Comparison of ENCODE assay signal across 8 cellular contexts in the genomic region with DNA sequence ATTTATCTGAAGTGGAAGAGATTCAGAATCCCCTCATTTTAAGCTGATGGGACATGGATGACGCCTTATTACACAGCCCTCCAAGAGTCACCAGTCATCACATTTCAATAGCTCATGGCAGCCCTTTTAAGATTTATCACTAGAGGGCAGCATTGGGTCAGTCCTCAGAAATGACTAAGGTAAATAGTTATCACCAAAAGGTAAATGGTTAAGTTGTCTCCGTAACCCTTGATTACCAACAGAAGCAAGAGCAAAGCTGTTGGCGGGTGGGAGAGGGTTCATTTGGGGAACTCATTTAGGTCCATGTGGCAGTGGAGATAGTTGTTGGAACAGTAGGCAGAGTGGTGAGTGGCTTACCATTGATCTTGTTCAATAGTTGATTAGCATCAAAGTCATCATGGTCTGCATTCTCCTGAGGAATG. TPM values are rescaled to one million over a fixed set of nuclear protein-coding genes. Genes with fewer than 3 reads are reported as not detected.
DNase-seq lines count a peak whose midpoint lies in the region; ATAC-seq and TF ChIP-seq lines count a peak whose summit lies in the region.

No MANE protein-coding gene starts in this region.

- no peaks in the 10 kb centered on the region for H4K20me1 ChIP-seq in PC-9 (ENCODE audit: insufficient read depth)

- no peak overlapping the region for H2AFZ ChIP-seq in PC-9

- ATAC-seq in GM21515 (IDR thresholded peaks at IDR 0.05; ENCODE audit: unreplicated experiment) (peak; percentile 73), HG03045 (IDR thresholded peaks at IDR 0.05; ENCODE audit: unreplicated experiment) (no peak)

- H3K9me3 Mint-ChIP-seq in immature natural killer cell, result no peaks in the 10 kb centered on the region

- no peaks in the 10 kb centered on the region for H3F3A ChIP-seq in PC-9 (ENCODE audit: insufficient read depth, low read depth)

- H3K27me3 Mint-ChIP-seq in immature natural killer cell (ENCODE audit: low read depth in 3 of 3), result peaks cover 0 to under 1% (median 0%) of the 10 kb centered on the region in 3 donors

- CTCF ChIA-PET in PC-9 (lab: Charles Lee), result interaction anchor here (0.6 to 2.2 kb wide), 27 partner anchors 9 to 229 kb away, joined by 3 to 104 read pairs (median 4); a partner anchor contains a TSS

- no peaks in the 10 kb centered on the region for H3K36me3 ChIP-seq in PC-9 (ENCODE audit: low read depth)

- H3K4me3 ChIP-seq in PC-9, result no peak overlapping the region

- H3K79me2 ChIP-seq in PC-9 (ENCODE audit: low read depth), result no peaks in the 10 kb centered on the region

- no TSS peak for BruUV-seq in PC-9 (replicated peaks; lab: Mats Ljungman, UMichigan)

- H3K27me3 ChIP-seq in PC-9 (ENCODE audit: insufficient read depth, low read depth), result no peaks in the 10 kb centered on the region

- POLR2A ChIA-PET in PC-9 (lab: Charles Lee; ENCODE audit: unreplicated experiment), result interaction anchor here (0.5 to 1.0 kb wide), 6 partner anchors 80 to 1639 kb away, joined by 3 to 5 read pairs (median 4); no protein-coding TSS in a partner anchor

- intact Hi-C loops in PC-9 (cut with micrococcal nuclease; ENCODE audit: unreplicated experiment), result loop anchor here (1.0 to 10.0 kb wide), 7 partner anchors 48 to 384 kb away; a partner anchor contains a TSS

- peaks cover 15 to 19% of the 10 kb centered on the region in 2 donors for H3K4me1 Mint-ChIP-seq in immature natural killer cell

- peaks cover 0 to 40% (median 25%) of the 10 kb centered on the region in 3 donors for H3K36me3 Mint-ChIP-seq in immature natural killer cell

- H3K4me1 ChIP-seq in PC-9 (replicated peaks; ENCODE audit: insufficient read depth), result no peaks in the 10 kb centered on the region

- no peak overlapping the region for H3K4me2 ChIP-seq in PC-9

- H3K27ac Mint-ChIP-seq in immature natural killer cell, result peak overlapping the region in 1 of 6 donors; percentile 75

- H3K9me2 ChIP-seq in PC-9 (ENCODE audit: insufficient read depth), result no peaks in the 10 kb centered on the region

- DNase-seq in ELF-1 (ENCODE audit: low read depth, low spot score) (peak; percentile 49), PC-9 (peak; percentile 63 to 66), astrocyte of the hippocampus (ENCODE audit: low read depth, low spot score) (peak; percentile 71), immature natural killer cell (peak; percentile 47 to 58 (median 49))
- peak; percentile 28 to 41 for DNase-seq in stimulated activated CD4-positive, alpha-beta T cell treated with anti-CD3 and anti-CD28 coated beads, Interleukin-2, amount 100 ng/mL, for 48 hours

- no peak overlapping the region for H3K27ac ChIP-seq in PC-9

- TF ChIP-seq EP300 in Ishikawa (IDR thresholded peaks at IDR 0.05; ENCODE audit: borderline replicate concordance), result no peak

- no peak overlapping the region for H3K4me3 Mint-ChIP-seq in immature natural killer cell

- peak; percentile 96 for TF ChIP-seq CTCF in PC-9 (conservative IDR thresholded peaks at IDR 0.05)

- TF ChIP-seq RAD21 in Ishikawa (IDR thresholded peaks at IDR 0.05; ENCODE audit: low read depth), result peak; percentile 80

- no peaks in the 10 kb centered on the region for H3K9me3 ChIP-seq in PC-9 (ENCODE audit: insufficient read depth, low read depth)

TF ChIP-seq in Ishikawa, 13 proteins besides CTCF, POLR2A, EP300 and RAD21:
- TF ChIP-seq, protein P1, sequence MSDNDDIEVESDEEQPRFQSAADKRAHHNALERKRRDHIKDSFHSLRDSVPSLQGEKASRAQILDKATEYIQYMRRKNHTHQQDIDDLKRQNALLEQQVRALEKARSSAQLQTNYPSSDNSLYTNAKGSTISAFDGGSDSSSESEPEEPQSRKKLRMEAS (IDR thresholded peaks at IDR 0.05), result no peak
- TF ChIP-seq ZBTB7A (IDR thresholded peaks at IDR 0.05; ENCODE audit: low read depth) (no peak), EGR1 (IDR thresholded peaks at IDR 0.05) (no peak), TAF1 (IDR thresholded peaks at IDR 0.05; ENCODE audit: low read depth) (no peak), TEAD4 (IDR thresholded peaks at IDR 0.05) (no peak), YY1 (IDR thresholded peaks at IDR 0.05; ENCODE audit: low read depth) (no peak), CEBPB (IDR thresholded peaks at IDR 0.05) (no peak)
- TF ChIP-seq, protein P2, sequence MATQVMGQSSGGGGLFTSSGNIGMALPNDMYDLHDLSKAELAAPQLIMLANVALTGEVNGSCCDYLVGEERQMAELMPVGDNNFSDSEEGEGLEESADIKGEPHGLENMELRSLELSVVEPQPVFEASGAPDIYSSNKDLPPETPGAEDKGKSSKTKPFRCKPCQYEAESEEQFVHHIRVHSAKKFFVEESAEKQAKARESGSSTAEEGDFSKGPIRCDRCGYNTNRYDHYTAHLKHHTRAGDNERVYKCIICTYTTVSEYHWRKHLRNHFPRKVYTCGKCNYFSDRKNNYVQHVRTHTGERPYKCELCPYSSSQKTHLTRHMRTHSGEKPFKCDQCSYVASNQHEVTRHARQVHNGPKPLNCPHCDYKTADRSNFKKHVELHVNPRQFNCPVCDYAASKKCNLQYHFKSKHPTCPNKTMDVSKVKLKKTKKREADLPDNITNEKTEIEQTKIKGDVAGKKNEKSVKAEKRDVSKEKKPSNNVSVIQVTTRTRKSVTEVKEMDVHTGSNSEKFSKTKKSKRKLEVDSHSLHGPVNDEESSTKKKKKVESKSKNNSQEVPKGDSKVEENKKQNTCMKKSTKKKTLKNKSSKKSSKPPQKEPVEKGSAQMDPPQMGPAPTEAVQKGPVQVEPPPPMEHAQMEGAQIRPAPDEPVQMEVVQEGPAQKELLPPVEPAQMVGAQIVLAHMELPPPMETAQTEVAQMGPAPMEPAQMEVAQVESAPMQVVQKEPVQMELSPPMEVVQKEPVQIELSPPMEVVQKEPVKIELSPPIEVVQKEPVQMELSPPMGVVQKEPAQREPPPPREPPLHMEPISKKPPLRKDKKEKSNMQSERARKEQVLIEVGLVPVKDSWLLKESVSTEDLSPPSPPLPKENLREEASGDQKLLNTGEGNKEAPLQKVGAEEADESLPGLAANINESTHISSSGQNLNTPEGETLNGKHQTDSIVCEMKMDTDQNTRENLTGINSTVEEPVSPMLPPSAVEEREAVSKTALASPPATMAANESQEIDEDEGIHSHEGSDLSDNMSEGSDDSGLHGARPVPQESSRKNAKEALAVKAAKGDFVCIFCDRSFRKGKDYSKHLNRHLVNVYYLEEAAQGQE (IDR thresholded peaks at IDR 0.05; ENCODE audit: low read depth), result no peak
- TF ChIP-seq, protein P3, sequence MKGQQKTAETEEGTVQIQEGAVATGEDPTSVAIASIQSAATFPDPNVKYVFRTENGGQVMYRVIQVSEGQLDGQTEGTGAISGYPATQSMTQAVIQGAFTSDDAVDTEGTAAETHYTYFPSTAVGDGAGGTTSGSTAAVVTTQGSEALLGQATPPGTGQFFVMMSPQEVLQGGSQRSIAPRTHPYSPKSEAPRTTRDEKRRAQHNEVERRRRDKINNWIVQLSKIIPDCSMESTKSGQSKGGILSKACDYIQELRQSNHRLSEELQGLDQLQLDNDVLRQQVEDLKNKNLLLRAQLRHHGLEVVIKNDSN (IDR thresholded peaks at IDR 0.05), result no peak

RNA-seq across cellular contexts. Expression of a gene that starts 12.0 kb away (rescaled TPM):
- total RNA-seq in PC-9 (2021), result not detected in 2 replicates
- polyA plus RNA-seq in immature natural killer cell, result not detected

RNA-seq across cellular contexts. Expression of a gene that starts 48.5 kb away (rescaled TPM):
- 21.0 and 25.8 TPM in 2 replicates for total RNA-seq in PC-9 (2021)
- polyA plus RNA-seq in immature natural killer cell, result 10 to 100 TPM; 17.3 to 45.0 (median 20.0) TPM
